7 cellular contexts compared by ENCODE assay signal in genomic region chr14:104094709-104095425, GRCh38.
DNase-seq lines count a peak whose midpoint lies in the region; ATAC-seq and TF ChIP-seq lines count a peak whose summit lies in the region.

No MANE protein-coding gene starts in this region.

- DNase-seq in GM13977 (ENCODE audit: low spot score): peak; percentile 92
- peak; percentile 25 for DNase-seq in NCI-H2171 (lab: John Stamatoyannopoulos, UW)
- DNase-seq in activated CD4-positive, alpha-beta T cell treated with anti-CD3 and anti-CD28 coated beads, Interleukin-2, amount 50 U/mL, for 24 hours (ENCODE audit: low read depth in 1 of 2, low spot score in 1 of 2): peak; percentile 65 to 66
- peak; percentile 72 to 83 for DNase-seq in memory B cell (ENCODE audit: low spot score in 2 of 2)
- DNase-seq in stimulated activated CD8-positive, alpha-beta memory T cell treated with anti-CD3 and anti-CD28 coated beads, Interleukin-4, amount 100 ng/mL, for 24 hours (ENCODE audit: low read depth): peak; percentile 64

- intact Hi-C loops in dendritic cell treated with granulocyte-macrophage colony-stimulating factor and Interleukin-4, amounts not matched to agents 40 ng/mL and 50 ng/mL, for 4 days (cut with micrococcal nuclease): no loop called here

- H3K4me3 Mint-ChIP-seq in dendritic cell treated with granulocyte-macrophage colony-stimulating factor and Interleukin-4, amounts not matched to agents 40 ng/mL and 50 ng/mL, for 4 days: no peak overlapping the region
- H3K4me3 Mint-ChIP-seq in memory B cell: no peak overlapping the region

- peaks cover 6% of the 10 kb centered on the region for H3K4me1 Mint-ChIP-seq in dendritic cell treated with granulocyte-macrophage colony-stimulating factor and Interleukin-4, amounts not matched to agents 40 ng/mL and 50 ng/mL, for 4 days (ENCODE audit: low read depth)
- peaks cover 5% of the 10 kb centered on the region for H3K4me1 Mint-ChIP-seq in memory B cell

- peak; percentile 78 for ATAC-seq in memory B cell (ENCODE audit: low read depth)
- ATAC-seq in GM18520 (IDR thresholded peaks at IDR 0.05; ENCODE audit: unreplicated experiment): no peak

- H3K27me3 Mint-ChIP-seq in dendritic cell treated with granulocyte-macrophage colony-stimulating factor and Interleukin-4, amounts not matched to agents 40 ng/mL and 50 ng/mL, for 4 days: peaks cover 5% of the 10 kb centered on the region
- peaks cover 11% of the 10 kb centered on the region for H3K27me3 Mint-ChIP-seq in memory B cell

- H3K36me3 Mint-ChIP-seq in dendritic cell treated with granulocyte-macrophage colony-stimulating factor and Interleukin-4, amounts not matched to agents 40 ng/mL and 50 ng/mL, for 4 days (ENCODE audit: low read depth): no peaks in the 10 kb centered on the region
- H3K36me3 Mint-ChIP-seq in memory B cell: no peaks in the 10 kb centered on the region

- peak overlapping the region; percentile 28 for H3K27ac Mint-ChIP-seq in dendritic cell treated with granulocyte-macrophage colony-stimulating factor and Interleukin-4, amounts not matched to agents 40 ng/mL and 50 ng/mL, for 4 days
- H3K27ac Mint-ChIP-seq in memory B cell: no peak overlapping the region

- peak; percentile 97 for TF ChIP-seq CTCF in GM13977 (IDR thresholded peaks at IDR 0.05; ENCODE audit: extremely low read depth, insufficient read depth, missing control alignments)

- in situ Hi-C loops in GM13977 (cut with MboI; ENCODE audit: low pct_unique_long_range_greater_than_20kb, low sequenced_read_pairs, unreplicated experiment): no loop called here

- H3K9me3 Mint-ChIP-seq in dendritic cell treated with granulocyte-macrophage colony-stimulating factor and Interleukin-4, amounts not matched to agents 40 ng/mL and 50 ng/mL, for 4 days: no peaks in the 10 kb centered on the region
- no peaks in the 10 kb centered on the region for H3K9me3 Mint-ChIP-seq in memory B cell

Comparison
In these comparisons a context has a peak if more than half of its experiments do, and no peak if none do; other contexts are left out.
1. DNase-seq: peak in every context shown above with its lines; median percentile 92 in GM13977; 78 in memory B cell; 66 in activated CD4-positive, alpha-beta T cell treated with anti-CD3 and anti-CD28 coated beads, Interleukin-2, amount 50 U/mL, for 24 hours; 64 in stimulated activated CD8-positive, alpha-beta memory T cell treated with anti-CD3 and anti-CD28 coated beads, Interleukin-4, amount 100 ng/mL, for 24 hours; 25 in NCI-H2171.